ENCODE assay signal across 7 cellular contexts in the genomic region with DNA sequence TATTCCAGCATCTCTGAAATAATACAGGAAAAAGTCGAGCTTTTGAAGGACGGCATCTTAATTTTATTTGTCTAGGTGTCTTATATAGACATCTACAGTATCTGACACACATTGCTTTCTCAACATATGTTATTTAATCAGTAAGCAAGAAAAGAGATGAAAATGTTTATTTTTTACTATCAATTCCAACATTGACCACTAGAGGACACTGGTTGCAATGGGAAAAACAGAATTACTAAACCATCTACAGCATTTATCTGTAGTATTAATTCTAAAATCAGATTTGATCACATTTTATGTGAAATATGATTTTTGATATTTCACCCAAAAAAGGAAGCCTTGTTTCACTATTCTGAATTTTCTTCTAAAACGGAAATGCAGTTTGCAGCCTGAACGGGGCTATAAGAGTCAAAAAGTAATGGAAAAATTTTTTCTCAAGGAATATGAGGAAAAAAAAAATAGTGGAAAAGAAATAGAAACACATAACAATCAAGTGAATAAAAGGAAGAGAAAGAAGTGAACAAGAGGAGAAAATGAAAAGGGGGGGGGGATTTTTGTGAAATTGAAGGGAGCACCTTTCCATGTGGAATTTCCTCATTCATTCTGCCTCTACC.
DNase-seq lines count a peak whose midpoint lies in the region; ATAC-seq and TF ChIP-seq lines count a peak whose summit lies in the region.

No MANE protein-coding gene starts in this region.

- H3K27ac ChIP-seq in MM.1S (ENCODE audit: low read length) (no peak overlapping the region), coronary artery (no peak overlapping the region), ovary (no peak overlapping the region)
- no peak overlapping the region for H3K27ac ChIP-seq in effector memory CD4-positive, alpha-beta T cell (ENCODE audit: insufficient read depth, low read length, poor library complexity, severe bottlenecking)

- H3K4me1 ChIP-seq in MM.1S (ENCODE audit: low read length), result no peaks in the 10 kb centered on the region
- no peaks in the 10 kb centered on the region for H3K4me1 ChIP-seq in ovary (ENCODE audit: insufficient read depth)
- H3K4me1 ChIP-seq in effector memory CD4-positive, alpha-beta T cell (ENCODE audit: control insufficient read depth, insufficient read depth, low read length, poor library complexity, severe bottlenecking), result peaks cover 7% of the 10 kb centered on the region

- POLR2A ChIA-PET in GM10248 (lab: Yijun Ruan, JAX), result no interaction called here

- H3K4me2 ChIP-seq in MM.1S (ENCODE audit: low read depth, low read length), result no peak overlapping the region

- intact Hi-C loops in ovary (cut with DNase I), result no loop called here
- intact Hi-C loops in activated naive CD4-positive, alpha-beta T cell treated with anti-CD3 and anti-CD28 coated beads for 36 hours (cut with micrococcal nuclease), result loop anchor here (1.0 to 10.0 kb wide), 7 partner anchors 51 to 1115 kb away; a partner anchor contains a TSS

- H2AFZ ChIP-seq in MM.1S (ENCODE audit: low read length), result no peak overlapping the region

- H3K9me3 ChIP-seq in MM.1S (replicated peaks; ENCODE audit: insufficient read depth, low read length) (no peaks in the 10 kb centered on the region), ovary (no peaks in the 10 kb centered on the region)
- H3K9me3 ChIP-seq in effector memory CD4-positive, alpha-beta T cell (ENCODE audit: control insufficient read depth, low read length), result no peaks in the 10 kb centered on the region

- no peaks in the 10 kb centered on the region for H3K27me3 Mint-ChIP-seq in activated naive CD4-positive, alpha-beta T cell treated with anti-CD3 and anti-CD28 coated beads for 36 hours (ENCODE audit: low read depth)
- H3K27me3 Mint-ChIP-seq in stimulated activated naive CD8-positive, alpha-beta T cell treated with anti-CD3 and anti-CD28 coated beads, Interleukin-15, amount 100 ng/mL, for 72 hours, result no peaks in the 10 kb centered on the region

- CTCF ChIA-PET in GM10248 (lab: Yijun Ruan, JAX), result interaction anchor here (1.0 to 3.6 kb wide), 6 partner anchors 9 to 413 kb away, joined by 4 to 28 read pairs (median 10); no protein-coding TSS in a partner anchor
- CTCF ChIA-PET in activated naive CD4-positive, alpha-beta T cell treated with anti-CD3 and anti-CD28 coated beads for 36 hours (lab: Charles Lee), result interaction anchor here (1.0 to 3.2 kb wide), 6 partner anchors 9 to 86 kb away, joined by 5 to 21 read pairs (median 12); no protein-coding TSS in a partner anchor

- peaks cover 20% of the 10 kb centered on the region for H3K4me1 Mint-ChIP-seq in activated naive CD4-positive, alpha-beta T cell treated with anti-CD3 and anti-CD28 coated beads for 36 hours (ENCODE audit: low read depth)
- H3K4me1 Mint-ChIP-seq in stimulated activated naive CD8-positive, alpha-beta T cell treated with anti-CD3 and anti-CD28 coated beads, Interleukin-15, amount 100 ng/mL, for 72 hours, result peaks cover 14% of the 10 kb centered on the region

- WGBS in ovary, 3 donors, result 26 to 33% (median 31%) methylated on average over 4 of the region's 4 CpGs

- no peaks in the 10 kb centered on the region for H3F3A ChIP-seq in MM.1S (ENCODE audit: insufficient read depth, low read length)

- no peaks in the 10 kb centered on the region for H3K27me3 ChIP-seq in MM.1S (replicated peaks; ENCODE audit: insufficient read depth, low read length)
- H3K27me3 ChIP-seq in ovary, result no peaks in the 10 kb centered on the region
- H3K27me3 ChIP-seq in effector memory CD4-positive, alpha-beta T cell (replicated peaks; ENCODE audit: control insufficient read depth, insufficient read depth, low read length, poor library complexity, severe bottlenecking), result no peaks in the 10 kb centered on the region

- H4K20me1 ChIP-seq in MM.1S (ENCODE audit: insufficient read depth, low read length), result no peaks in the 10 kb centered on the region

- no peak for TF ChIP-seq POLR2A in ovary (IDR thresholded peaks at IDR 0.05)

- no peaks in the 10 kb centered on the region for H3K9me3 Mint-ChIP-seq in activated naive CD4-positive, alpha-beta T cell treated with anti-CD3 and anti-CD28 coated beads for 36 hours
- no peaks in the 10 kb centered on the region for H3K9me3 Mint-ChIP-seq in stimulated activated naive CD8-positive, alpha-beta T cell treated with anti-CD3 and anti-CD28 coated beads, Interleukin-15, amount 100 ng/mL, for 72 hours

- DNase-seq in GM10248 (ENCODE audit: extremely low spot score), result peak; percentile 29
- DNase-seq in MM.1S, result peak; percentile 48
- DNase-seq in coronary artery (ENCODE audit: low spot score), result no peak
- DNase-seq in ovary, result no peak
- no peak for DNase-seq in activated naive CD4-positive, alpha-beta T cell treated with anti-CD3 and anti-CD28 coated beads for 36 hours
- no peak for DNase-seq in effector memory CD4-positive, alpha-beta T cell
- no peak for DNase-seq in stimulated activated naive CD8-positive, alpha-beta T cell treated with anti-CD3 and anti-CD28 coated beads, Interleukin-15, amount 100 ng/mL, for 72 hours

- TF ChIP-seq EP300 in ovary (IDR thresholded peaks at IDR 0.05), result no peak

- no peak for ATAC-seq in stimulated activated naive CD8-positive, alpha-beta T cell treated with anti-CD3 and anti-CD28 coated beads, Interleukin-15, amount 100 ng/mL, for 72 hours

- H3K4me3 ChIP-seq in MM.1S (ENCODE audit: low read length), result no peak overlapping the region
- H3K4me3 ChIP-seq in coronary artery, result no peak overlapping the region
- no peak overlapping the region for H3K4me3 ChIP-seq in ovary
- H3K4me3 ChIP-seq in effector memory CD4-positive, alpha-beta T cell (ENCODE audit: insufficient read depth, low read depth, low read length, poor library complexity, severe bottlenecking), result no peak overlapping the region

- H3K27ac Mint-ChIP-seq in activated naive CD4-positive, alpha-beta T cell treated with anti-CD3 and anti-CD28 coated beads for 36 hours, result no peak overlapping the region
- no peak overlapping the region for H3K27ac Mint-ChIP-seq in stimulated activated naive CD8-positive, alpha-beta T cell treated with anti-CD3 and anti-CD28 coated beads, Interleukin-15, amount 100 ng/mL, for 72 hours

- peaks cover 3% of the 10 kb centered on the region for H3K36me3 Mint-ChIP-seq in activated naive CD4-positive, alpha-beta T cell treated with anti-CD3 and anti-CD28 coated beads for 36 hours (ENCODE audit: low read depth)

- no peak overlapping the region for H3K4me3 Mint-ChIP-seq in activated naive CD4-positive, alpha-beta T cell treated with anti-CD3 and anti-CD28 coated beads for 36 hours
- H3K4me3 Mint-ChIP-seq in stimulated activated naive CD8-positive, alpha-beta T cell treated with anti-CD3 and anti-CD28 coated beads, Interleukin-15, amount 100 ng/mL, for 72 hours, result no peak overlapping the region

- no peak overlapping the region for H3K9ac ChIP-seq in MM.1S (ENCODE audit: low read length)

- peak; percentile 71 for TF ChIP-seq CTCF in GM10248 (IDR thresholded peaks at IDR 0.05; ENCODE audit: control extremely low read depth, extremely low read depth, low read depth, missing control alignments)
- TF ChIP-seq CTCF in MM.1S (IDR thresholded peaks at IDR 0.05; ENCODE audit: low read length), result peak; percentile 87
- TF ChIP-seq CTCF in coronary artery (IDR thresholded peaks at IDR 0.05), result peak; percentile 86
- peak; percentile 54 to 56 (median 55) for TF ChIP-seq CTCF in ovary (IDR thresholded peaks at IDR 0.05)

- H3K79me2 ChIP-seq in MM.1S (ENCODE audit: low read length), result no peaks in the 10 kb centered on the region

- H3K36me3 ChIP-seq in MM.1S (replicated peaks; ENCODE audit: insufficient read depth, low read length), result no peaks in the 10 kb centered on the region
- H3K36me3 ChIP-seq in ovary, result no peaks in the 10 kb centered on the region
- no peaks in the 10 kb centered on the region for H3K36me3 ChIP-seq in effector memory CD4-positive, alpha-beta T cell (ENCODE audit: control insufficient read depth, insufficient read depth, low read length)

- no peaks in the 10 kb centered on the region for H3K9me2 ChIP-seq in MM.1S (replicated peaks; ENCODE audit: insufficient read depth, low read length)

Comparison
In these comparisons a context has a peak if more than half of its experiments do, and no peak if none do; other contexts are left out.
1. DNase-seq: peak in GM10248 (single experiment) and MM.1S (single experiment); none in coronary artery (single experiment), ovary (0 of 5), activated naive CD4-positive, alpha-beta T cell treated with anti-CD3 and anti-CD28 coated beads for 36 hours (single experiment), effector memory CD4-positive, alpha-beta T cell (0 of 3) and stimulated activated naive CD8-positive, alpha-beta T cell treated with anti-CD3 and anti-CD28 coated beads, Interleukin-15, amount 100 ng/mL, for 72 hours (0 of 2).
2. Peak in every context shown above with its lines, with median percentiles within 50 percentile points of each other: CTCF ChIP-seq.